Comparison of ENCODE assay signal across 1 cellular context in the genomic region with DNA sequence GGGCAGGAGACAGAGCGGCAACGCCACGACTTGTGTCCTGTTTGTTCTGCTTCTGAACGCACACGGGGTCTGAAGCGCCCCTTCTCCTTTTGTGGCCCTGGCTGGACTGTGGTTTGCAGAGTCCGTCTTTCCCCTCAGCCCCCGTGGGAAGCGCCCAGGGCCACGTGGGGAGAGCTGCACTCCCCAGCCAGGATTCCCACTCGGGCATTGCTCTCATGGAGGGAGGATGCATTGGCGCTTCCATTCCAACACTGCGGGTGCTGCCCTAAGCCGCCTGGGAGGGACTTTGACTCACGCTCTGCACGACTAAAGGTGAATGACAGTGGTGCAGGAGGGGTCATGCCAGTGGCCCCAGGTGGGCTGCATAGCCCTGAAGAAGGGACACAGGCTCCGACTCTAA.
A peak's percentile ranks its signal among the peaks of the same experiment; 100 is the strongest.
TF ChIP-seq lines count a peak whose summit lies in the region.

No MANE protein-coding gene starts in this region.

TF ChIP-seq in HepG2, 621 proteins besides CTCF, POLR2A, EP300 and RAD21 (continued from another document and continues in another):
- TF ChIP-seq, protein P1, sequence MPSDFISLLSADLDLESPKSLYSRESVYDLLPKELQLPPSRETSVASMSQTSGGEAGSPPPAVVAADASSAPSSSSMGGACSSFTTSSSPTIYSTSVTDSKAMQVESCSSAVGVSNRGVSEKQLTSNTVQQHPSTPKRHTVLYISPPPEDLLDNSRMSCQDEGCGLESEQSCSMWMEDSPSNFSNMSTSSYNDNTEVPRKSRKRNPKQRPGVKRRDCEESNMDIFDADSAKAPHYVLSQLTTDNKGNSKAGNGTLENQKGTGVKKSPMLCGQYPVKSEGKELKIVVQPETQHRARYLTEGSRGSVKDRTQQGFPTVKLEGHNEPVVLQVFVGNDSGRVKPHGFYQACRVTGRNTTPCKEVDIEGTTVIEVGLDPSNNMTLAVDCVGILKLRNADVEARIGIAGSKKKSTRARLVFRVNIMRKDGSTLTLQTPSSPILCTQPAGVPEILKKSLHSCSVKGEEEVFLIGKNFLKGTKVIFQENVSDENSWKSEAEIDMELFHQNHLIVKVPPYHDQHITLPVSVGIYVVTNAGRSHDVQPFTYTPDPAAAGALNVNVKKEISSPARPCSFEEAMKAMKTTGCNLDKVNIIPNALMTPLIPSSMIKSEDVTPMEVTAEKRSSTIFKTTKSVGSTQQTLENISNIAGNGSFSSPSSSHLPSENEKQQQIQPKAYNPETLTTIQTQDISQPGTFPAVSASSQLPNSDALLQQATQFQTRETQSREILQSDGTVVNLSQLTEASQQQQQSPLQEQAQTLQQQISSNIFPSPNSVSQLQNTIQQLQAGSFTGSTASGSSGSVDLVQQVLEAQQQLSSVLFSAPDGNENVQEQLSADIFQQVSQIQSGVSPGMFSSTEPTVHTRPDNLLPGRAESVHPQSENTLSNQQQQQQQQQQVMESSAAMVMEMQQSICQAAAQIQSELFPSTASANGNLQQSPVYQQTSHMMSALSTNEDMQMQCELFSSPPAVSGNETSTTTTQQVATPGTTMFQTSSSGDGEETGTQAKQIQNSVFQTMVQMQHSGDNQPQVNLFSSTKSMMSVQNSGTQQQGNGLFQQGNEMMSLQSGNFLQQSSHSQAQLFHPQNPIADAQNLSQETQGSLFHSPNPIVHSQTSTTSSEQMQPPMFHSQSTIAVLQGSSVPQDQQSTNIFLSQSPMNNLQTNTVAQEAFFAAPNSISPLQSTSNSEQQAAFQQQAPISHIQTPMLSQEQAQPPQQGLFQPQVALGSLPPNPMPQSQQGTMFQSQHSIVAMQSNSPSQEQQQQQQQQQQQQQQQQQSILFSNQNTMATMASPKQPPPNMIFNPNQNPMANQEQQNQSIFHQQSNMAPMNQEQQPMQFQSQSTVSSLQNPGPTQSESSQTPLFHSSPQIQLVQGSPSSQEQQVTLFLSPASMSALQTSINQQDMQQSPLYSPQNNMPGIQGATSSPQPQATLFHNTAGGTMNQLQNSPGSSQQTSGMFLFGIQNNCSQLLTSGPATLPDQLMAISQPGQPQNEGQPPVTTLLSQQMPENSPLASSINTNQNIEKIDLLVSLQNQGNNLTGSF (CRISPR knock-in tag; IDR thresholded peaks at IDR 0.05), result no peak
- TF ChIP-seq, protein P2, sequence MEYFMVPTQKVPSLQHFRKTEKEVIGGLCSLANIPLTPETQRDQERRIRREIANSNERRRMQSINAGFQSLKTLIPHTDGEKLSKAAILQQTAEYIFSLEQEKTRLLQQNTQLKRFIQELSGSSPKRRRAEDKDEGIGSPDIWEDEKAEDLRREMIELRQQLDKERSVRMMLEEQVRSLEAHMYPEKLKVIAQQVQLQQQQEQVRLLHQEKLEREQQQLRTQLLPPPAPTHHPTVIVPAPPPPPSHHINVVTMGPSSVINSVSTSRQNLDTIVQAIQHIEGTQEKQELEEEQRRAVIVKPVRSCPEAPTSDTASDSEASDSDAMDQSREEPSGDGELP (IDR thresholded peaks at IDR 0.05; ENCODE audit: borderline replicate concordance, low read depth), result no peak
- TF ChIP-seq ZBTB33 (CRISPR knock-in tag; IDR thresholded peaks at IDR 0.05), result peak; percentile 80; the same call in 1 of the 2 replicates
- TF ChIP-seq NCOA5 (CRISPR knock-in tag; IDR thresholded peaks at IDR 0.05), result no peak
- TF ChIP-seq HMG20A (CRISPR knock-in tag; IDR thresholded peaks at IDR 0.05; ENCODE audit: borderline replicate concordance), result no peak
- TF ChIP-seq SRSF9 (IDR thresholded peaks at IDR 0.05; ENCODE audit: borderline replicate concordance, insufficient read depth, low read depth, low read length, poor library complexity, severe bottlenecking), result no peak
- no peak for TF ChIP-seq CERS6 (CRISPR knock-in tag; IDR thresholded peaks at IDR 0.05)
- TF ChIP-seq, protein P3, sequence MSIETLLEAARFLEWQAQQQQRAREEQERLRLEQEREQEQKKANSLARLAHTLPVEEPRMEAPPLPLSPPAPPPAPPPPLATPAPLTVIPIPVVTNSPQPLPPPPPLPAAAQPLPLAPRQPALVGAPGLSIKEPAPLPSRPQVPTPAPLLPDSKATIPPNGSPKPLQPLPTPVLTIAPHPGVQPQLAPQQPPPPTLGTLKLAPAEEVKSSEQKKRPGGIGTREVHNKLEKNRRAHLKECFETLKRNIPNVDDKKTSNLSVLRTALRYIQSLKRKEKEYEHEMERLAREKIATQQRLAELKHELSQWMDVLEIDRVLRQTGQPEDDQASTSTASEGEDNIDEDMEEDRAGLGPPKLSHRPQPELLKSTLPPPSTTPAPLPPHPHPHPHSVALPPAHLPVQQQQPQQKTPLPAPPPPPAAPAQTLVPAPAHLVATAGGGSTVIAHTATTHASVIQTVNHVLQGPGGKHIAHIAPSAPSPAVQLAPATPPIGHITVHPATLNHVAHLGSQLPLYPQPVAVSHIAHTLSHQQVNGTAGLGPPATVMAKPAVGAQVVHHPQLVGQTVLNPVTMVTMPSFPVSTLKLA (IDR thresholded peaks at IDR 0.05), result peak; percentile 54
- TF ChIP-seq, protein P4, sequence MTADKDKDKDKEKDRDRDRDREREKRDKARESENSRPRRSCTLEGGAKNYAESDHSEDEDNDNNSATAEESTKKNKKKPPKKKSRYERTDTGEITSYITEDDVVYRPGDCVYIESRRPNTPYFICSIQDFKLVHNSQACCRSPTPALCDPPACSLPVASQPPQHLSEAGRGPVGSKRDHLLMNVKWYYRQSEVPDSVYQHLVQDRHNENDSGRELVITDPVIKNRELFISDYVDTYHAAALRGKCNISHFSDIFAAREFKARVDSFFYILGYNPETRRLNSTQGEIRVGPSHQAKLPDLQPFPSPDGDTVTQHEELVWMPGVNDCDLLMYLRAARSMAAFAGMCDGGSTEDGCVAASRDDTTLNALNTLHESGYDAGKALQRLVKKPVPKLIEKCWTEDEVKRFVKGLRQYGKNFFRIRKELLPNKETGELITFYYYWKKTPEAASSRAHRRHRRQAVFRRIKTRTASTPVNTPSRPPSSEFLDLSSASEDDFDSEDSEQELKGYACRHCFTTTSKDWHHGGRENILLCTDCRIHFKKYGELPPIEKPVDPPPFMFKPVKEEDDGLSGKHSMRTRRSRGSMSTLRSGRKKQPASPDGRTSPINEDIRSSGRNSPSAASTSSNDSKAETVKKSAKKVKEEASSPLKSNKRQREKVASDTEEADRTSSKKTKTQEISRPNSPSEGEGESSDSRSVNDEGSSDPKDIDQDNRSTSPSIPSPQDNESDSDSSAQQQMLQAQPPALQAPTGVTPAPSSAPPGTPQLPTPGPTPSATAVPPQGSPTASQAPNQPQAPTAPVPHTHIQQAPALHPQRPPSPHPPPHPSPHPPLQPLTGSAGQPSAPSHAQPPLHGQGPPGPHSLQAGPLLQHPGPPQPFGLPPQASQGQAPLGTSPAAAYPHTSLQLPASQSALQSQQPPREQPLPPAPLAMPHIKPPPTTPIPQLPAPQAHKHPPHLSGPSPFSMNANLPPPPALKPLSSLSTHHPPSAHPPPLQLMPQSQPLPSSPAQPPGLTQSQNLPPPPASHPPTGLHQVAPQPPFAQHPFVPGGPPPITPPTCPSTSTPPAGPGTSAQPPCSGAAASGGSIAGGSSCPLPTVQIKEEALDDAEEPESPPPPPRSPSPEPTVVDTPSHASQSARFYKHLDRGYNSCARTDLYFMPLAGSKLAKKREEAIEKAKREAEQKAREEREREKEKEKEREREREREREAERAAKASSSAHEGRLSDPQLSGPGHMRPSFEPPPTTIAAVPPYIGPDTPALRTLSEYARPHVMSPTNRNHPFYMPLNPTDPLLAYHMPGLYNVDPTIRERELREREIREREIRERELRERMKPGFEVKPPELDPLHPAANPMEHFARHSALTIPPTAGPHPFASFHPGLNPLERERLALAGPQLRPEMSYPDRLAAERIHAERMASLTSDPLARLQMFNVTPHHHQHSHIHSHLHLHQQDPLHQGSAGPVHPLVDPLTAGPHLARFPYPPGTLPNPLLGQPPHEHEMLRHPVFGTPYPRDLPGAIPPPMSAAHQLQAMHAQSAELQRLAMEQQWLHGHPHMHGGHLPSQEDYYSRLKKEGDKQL (CRISPR knock-in tag; IDR thresholded peaks at IDR 0.05; ENCODE audit: low read depth), result no peak
- TF ChIP-seq, protein P5, sequence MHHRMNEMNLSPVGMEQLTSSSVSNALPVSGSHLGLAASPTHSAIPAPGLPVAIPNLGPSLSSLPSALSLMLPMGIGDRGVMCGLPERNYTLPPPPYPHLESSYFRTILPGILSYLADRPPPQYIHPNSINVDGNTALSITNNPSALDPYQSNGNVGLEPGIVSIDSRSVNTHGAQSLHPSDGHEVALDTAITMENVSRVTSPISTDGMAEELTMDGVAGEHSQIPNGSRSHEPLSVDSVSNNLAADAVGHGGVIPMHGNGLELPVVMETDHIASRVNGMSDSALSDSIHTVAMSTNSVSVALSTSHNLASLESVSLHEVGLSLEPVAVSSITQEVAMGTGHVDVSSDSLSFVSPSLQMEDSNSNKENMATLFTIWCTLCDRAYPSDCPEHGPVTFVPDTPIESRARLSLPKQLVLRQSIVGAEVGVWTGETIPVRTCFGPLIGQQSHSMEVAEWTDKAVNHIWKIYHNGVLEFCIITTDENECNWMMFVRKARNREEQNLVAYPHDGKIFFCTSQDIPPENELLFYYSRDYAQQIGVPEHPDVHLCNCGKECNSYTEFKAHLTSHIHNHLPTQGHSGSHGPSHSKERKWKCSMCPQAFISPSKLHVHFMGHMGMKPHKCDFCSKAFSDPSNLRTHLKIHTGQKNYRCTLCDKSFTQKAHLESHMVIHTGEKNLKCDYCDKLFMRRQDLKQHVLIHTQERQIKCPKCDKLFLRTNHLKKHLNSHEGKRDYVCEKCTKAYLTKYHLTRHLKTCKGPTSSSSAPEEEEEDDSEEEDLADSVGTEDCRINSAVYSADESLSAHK (CRISPR knock-in tag; IDR thresholded peaks at IDR 0.05; ENCODE audit: borderline replicate concordance), result no peak
- TF ChIP-seq SRY (CRISPR knock-in tag; IDR thresholded peaks at IDR 0.05), result no peak
- TF ChIP-seq ZMYM4 (CRISPR knock-in tag; IDR thresholded peaks at IDR 0.05), result 0 out of 2 replicates have a peak, but pooled peaks have one; percentile 32
- no peak for TF ChIP-seq ZKSCAN8 (CRISPR knock-in tag; IDR thresholded peaks at IDR 0.05; ENCODE audit: borderline replicate concordance)
- no peak for TF ChIP-seq ZMAT5 (CRISPR knock-in tag; IDR thresholded peaks at IDR 0.05; ENCODE audit: borderline replicate concordance, low read depth)
- TF ChIP-seq LCORL (IDR thresholded peaks at IDR 0.05), result no peak
- TF ChIP-seq LCORL (CRISPR knock-in tag; IDR thresholded peaks at IDR 0.05), result no peak
- TF ChIP-seq POGZ (CRISPR knock-in tag; IDR thresholded peaks at IDR 0.05), result 0 out of 2 replicates have a peak, but pooled peaks have one; percentile 27
- no peak for TF ChIP-seq CREB1 (IDR thresholded peaks at IDR 0.05)
- TF ChIP-seq CREB1 (CRISPR knock-in tag; IDR thresholded peaks at IDR 0.05), result no peak
- TF ChIP-seq, protein P6, sequence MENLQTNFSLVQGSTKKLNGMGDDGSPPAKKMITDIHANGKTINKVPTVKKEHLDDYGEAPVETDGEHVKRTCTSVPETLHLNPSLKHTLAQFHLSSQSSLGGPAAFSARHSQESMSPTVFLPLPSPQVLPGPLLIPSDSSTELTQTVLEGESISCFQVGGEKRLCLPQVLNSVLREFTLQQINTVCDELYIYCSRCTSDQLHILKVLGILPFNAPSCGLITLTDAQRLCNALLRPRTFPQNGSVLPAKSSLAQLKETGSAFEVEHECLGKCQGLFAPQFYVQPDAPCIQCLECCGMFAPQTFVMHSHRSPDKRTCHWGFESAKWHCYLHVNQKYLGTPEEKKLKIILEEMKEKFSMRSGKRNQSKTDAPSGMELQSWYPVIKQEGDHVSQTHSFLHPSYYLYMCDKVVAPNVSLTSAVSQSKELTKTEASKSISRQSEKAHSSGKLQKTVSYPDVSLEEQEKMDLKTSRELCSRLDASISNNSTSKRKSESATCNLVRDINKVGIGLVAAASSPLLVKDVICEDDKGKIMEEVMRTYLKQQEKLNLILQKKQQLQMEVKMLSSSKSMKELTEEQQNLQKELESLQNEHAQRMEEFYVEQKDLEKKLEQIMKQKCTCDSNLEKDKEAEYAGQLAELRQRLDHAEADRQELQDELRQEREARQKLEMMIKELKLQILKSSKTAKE (CRISPR knock-in tag; IDR thresholded peaks at IDR 0.05; ENCODE audit: borderline replicate concordance), result no peak
- TF ChIP-seq, protein P7, sequence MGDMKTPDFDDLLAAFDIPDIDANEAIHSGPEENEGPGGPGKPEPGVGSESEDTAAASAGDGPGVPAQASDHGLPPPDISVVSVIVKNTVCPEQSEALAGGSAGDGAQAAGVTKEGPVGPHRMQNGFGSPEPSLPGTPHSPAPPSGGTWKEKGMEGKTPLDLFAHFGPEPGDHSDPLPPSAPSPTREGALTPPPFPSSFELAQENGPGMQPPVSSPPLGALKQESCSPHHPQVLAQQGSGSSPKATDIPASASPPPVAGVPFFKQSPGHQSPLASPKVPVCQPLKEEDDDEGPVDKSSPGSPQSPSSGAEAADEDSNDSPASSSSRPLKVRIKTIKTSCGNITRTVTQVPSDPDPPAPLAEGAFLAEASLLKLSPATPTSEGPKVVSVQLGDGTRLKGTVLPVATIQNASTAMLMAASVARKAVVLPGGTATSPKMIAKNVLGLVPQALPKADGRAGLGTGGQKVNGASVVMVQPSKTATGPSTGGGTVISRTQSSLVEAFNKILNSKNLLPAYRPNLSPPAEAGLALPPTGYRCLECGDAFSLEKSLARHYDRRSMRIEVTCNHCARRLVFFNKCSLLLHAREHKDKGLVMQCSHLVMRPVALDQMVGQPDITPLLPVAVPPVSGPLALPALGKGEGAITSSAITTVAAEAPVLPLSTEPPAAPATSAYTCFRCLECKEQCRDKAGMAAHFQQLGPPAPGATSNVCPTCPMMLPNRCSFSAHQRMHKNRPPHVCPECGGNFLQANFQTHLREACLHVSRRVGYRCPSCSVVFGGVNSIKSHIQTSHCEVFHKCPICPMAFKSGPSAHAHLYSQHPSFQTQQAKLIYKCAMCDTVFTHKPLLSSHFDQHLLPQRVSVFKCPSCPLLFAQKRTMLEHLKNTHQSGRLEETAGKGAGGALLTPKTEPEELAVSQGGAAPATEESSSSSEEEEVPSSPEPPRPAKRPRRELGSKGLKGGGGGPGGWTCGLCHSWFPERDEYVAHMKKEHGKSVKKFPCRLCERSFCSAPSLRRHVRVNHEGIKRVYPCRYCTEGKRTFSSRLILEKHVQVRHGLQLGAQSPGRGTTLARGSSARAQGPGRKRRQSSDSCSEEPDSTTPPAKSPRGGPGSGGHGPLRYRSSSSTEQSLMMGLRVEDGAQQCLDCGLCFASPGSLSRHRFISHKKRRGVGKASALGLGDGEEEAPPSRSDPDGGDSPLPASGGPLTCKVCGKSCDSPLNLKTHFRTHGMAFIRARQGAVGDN (CRISPR knock-in tag; IDR thresholded peaks at IDR 0.05), result peak; percentile 48
